ENCODE assay signal across 9 cellular contexts in genomic region chr7:130943981-130944380, GRCh38.
A peak's percentile ranks its signal among the peaks of the same experiment; 100 is the strongest.
DNase-seq lines count a peak whose midpoint lies in the region; ATAC-seq and TF ChIP-seq lines count a peak whose summit lies in the region.
"Had no signal": no experiment of that assay in that cellular context is flagged by ENCODE, and none has a peak within 500 bp of the region (broad histone marks: within the 10 kb centered on the region; RNA-seq: fewer than 3 reads in every experiment).

No MANE protein-coding gene starts in this region.

- DNase-seq in heart right ventricle (no peak), left cardiac atrium (no peak), adipocyte (ENCODE audit: low read depth) (no peak), lower lobe of right lung (no peak), NCI-H146 (lab: John Stamatoyannopoulos, UW) (no peak), H7 (no peak), ureter (ENCODE audit: low spot score) (no peak)

- ATAC-seq in heart right ventricle (no peak), left cardiac atrium (no peak), lower lobe of right lung (no peak)

- H3K27me3 ChIP-seq in heart right ventricle (no peaks in the 10 kb centered on the region), adipocyte (replicated peaks; ENCODE audit: control insufficient read depth, insufficient read depth, low read length) (no peaks in the 10 kb centered on the region), lower lobe of right lung (ENCODE audit: low read depth) (no peaks in the 10 kb centered on the region), H7 (ENCODE audit: control insufficient read depth, insufficient read depth, low read length) (no peaks in the 10 kb centered on the region)

- H3K4me3 ChIP-seq in heart right ventricle (peak overlapping the region in 6 of 10 donors; percentile 31 to 46 (median 42)), adipocyte (ENCODE audit: low read length) (peak overlapping the region; percentile 77), lower lobe of right lung (peak overlapping the region; percentile 44), urinary bladder (ENCODE audit: low read depth, low read length) (no peak overlapping the region), H7 (ENCODE audit: insufficient read depth, low read depth, low read length) (no peak overlapping the region)

- intact Hi-C loops in heart right ventricle (cut with DNase I) = no loop called here
- intact Hi-C loops in left cardiac atrium (cut with DNase I) = loop anchor here in 1 of 2 donors (5.0 kb wide), 1 partner anchor 42 kb away; no protein-coding TSS in a partner anchor
- intact Hi-C loops in lower lobe of right lung (cut with DNase I) = no loop called here

- 74 to 92% methylated on average over 3 of the region's 3 CpGs for WGBS in heart right ventricle, 2 donors
- WGBS in urinary bladder = 53% methylated on average over 3 of the region's 3 CpGs

- H3K9ac ChIP-seq in adipocyte (ENCODE audit: low read length) = no peak overlapping the region

- H3K9me3 ChIP-seq in heart right ventricle (no peaks in the 10 kb centered on the region), adipocyte (ENCODE audit: control insufficient read depth, low read length) (no peaks in the 10 kb centered on the region), lower lobe of right lung (no peaks in the 10 kb centered on the region)

- H3K4me1 ChIP-seq in heart right ventricle (peaks cover 9 to 88% (median 56%) of the 10 kb centered on the region in 9 donors), adipocyte (ENCODE audit: control insufficient read depth, insufficient read depth, low read length) (peaks cover 66% of the 10 kb centered on the region), lower lobe of right lung (peaks cover 78% of the 10 kb centered on the region), urinary bladder (ENCODE audit: insufficient read depth) (peaks cover 2% of the 10 kb centered on the region)

- H3K36me3 ChIP-seq in heart right ventricle (peaks cover 0 to 35% (median 0%) of the 10 kb centered on the region in 9 donors), adipocyte (ENCODE audit: control insufficient read depth, insufficient read depth, low read length, severe bottlenecking) (peaks cover 29% of the 10 kb centered on the region), lower lobe of right lung (peaks cover 15% of the 10 kb centered on the region), urinary bladder (ENCODE audit: insufficient read depth) (no peaks in the 10 kb centered on the region), H7 (replicated peaks; ENCODE audit: control insufficient read depth, insufficient read depth, low read length) (no peaks in the 10 kb centered on the region)

- peak overlapping the region in 6 of 10 donors; percentile 24 to 88 (median 66) for H3K27ac ChIP-seq in heart right ventricle
- H3K27ac ChIP-seq in lower lobe of right lung = peak overlapping the region; percentile 80
- H3K27ac ChIP-seq in urinary bladder (ENCODE audit: low read depth) = peak overlapping the region; percentile 59
- H3K27ac ChIP-seq: C4-2B had no signal

- TF ChIP-seq CTCF in heart right ventricle (IDR thresholded peaks at IDR 0.05) = no peak
- no peak for TF ChIP-seq CTCF in lower lobe of right lung (IDR thresholded peaks at IDR 0.05)

Comparison
In these comparisons a context has a peak if more than half of its experiments do, and no peak if none do; other contexts are left out.
1. H3K4me3 ChIP-seq: peak in heart right ventricle (6 of 10), adipocyte (single experiment) and lower lobe of right lung (single experiment); none in urinary bladder (single experiment) and H7 (single experiment).
2. Peak in every context shown above with its lines, with median percentiles within 50 percentile points of each other: H3K27ac ChIP-seq.